ENCODE assay signal across 20 cellular contexts in genomic region chr6:21785162-21785561, GRCh38.
DNase-seq lines count a peak whose midpoint lies in the region; ATAC-seq and TF ChIP-seq lines count a peak whose summit lies in the region.
"Had no signal": no experiment of that assay in that cellular context is flagged by ENCODE, and none has a peak within 500 bp of the region (broad histone marks: within the 10 kb centered on the region; RNA-seq: fewer than 3 reads in every experiment).

No MANE protein-coding gene starts in this region.

- TF ChIP-seq POLR2A in IMR-90 (IDR thresholded peaks at IDR 0.05; ENCODE audit: low read depth, low read length) = no peak

- no peak overlapping the region for H3K56ac ChIP-seq in IMR-90 (ENCODE audit: extremely low read depth, insufficient read depth, low read length)

- no peak overlapping the region for H2BK120ac ChIP-seq in IMR-90 (ENCODE audit: low read depth, low read length)

- H3K27me3 ChIP-seq in left ventricle myocardium inferior (ENCODE audit: low read depth) (no peaks in the 10 kb centered on the region), IMR-90 (ENCODE audit: control insufficient read depth, insufficient read depth, low read length) (no peaks in the 10 kb centered on the region)

- H3K18ac ChIP-seq in IMR-90 (ENCODE audit: low read depth, low read length) = no peak overlapping the region

- no peak for ATAC-seq in Right ventricle myocardium inferior
- ATAC-seq in IMR-90 (ENCODE audit: low read depth) = no peak
- ATAC-seq in stimulated activated memory B cell treated with anti-CD40 and anti-IgM and Interleukin-4, amounts not matched to agents 10 μg/mL and 1 μg/mL and 100 μg/mL, for 72 hours = peak; percentile 31
- ATAC-seq: CD8-positive, alpha-beta T cell; PC-3 had no signal

- DNase-seq in left ventricle myocardium inferior = no peak
- DNase-seq in Right ventricle myocardium inferior (ENCODE audit: missing footprints) = no peak
- DNase-seq in IMR-90 = no peak
- DNase-seq in HUDEP-2 (lab: John Stamatoyannopoulos, UW; ENCODE audit: unreplicated experiment in 76 of 76) = no peak
- no peak for DNase-seq in activated CD4-positive, alpha-beta memory T cell treated with anti-CD3 and anti-CD28 coated beads for 36 hours
- DNase-seq: CD8-positive, alpha-beta T cell; EL; NCI-H1417; NCI-H1930; NCI-H2171 treated with DMSO at 0.1 percent for 48 hours; NCI-H510A; NK-92 treated with Interleukin-12 subunit alpha and Interleukin-12 subunit beta, amount 100 ng/mL, for 24 hours; PC-3; SK-N-SH; T-helper 1 cell had no signal

- H3K4ac ChIP-seq in IMR-90 (ENCODE audit: low read depth, low read length) = no peak overlapping the region

- H2BK20ac ChIP-seq in IMR-90 (ENCODE audit: low read depth, low read length) = no peak overlapping the region

- H2BK15ac ChIP-seq in IMR-90 (ENCODE audit: low read depth, low read length) = no peak overlapping the region

- no peaks in the 10 kb centered on the region for H3K27me3 Mint-ChIP-seq in brain
- no peaks in the 10 kb centered on the region for H3K27me3 Mint-ChIP-seq in stimulated activated memory B cell treated with anti-CD40 and anti-IgM and Interleukin-4, amounts not matched to agents 10 μg/mL and 1 μg/mL and 100 μg/mL, for 72 hours
- H3K27me3 Mint-ChIP-seq in activated CD4-positive, alpha-beta memory T cell treated with anti-CD3 and anti-CD28 coated beads for 36 hours = no peaks in the 10 kb centered on the region
- H3K27me3 Mint-ChIP-seq: B cell had no signal

- no CpG with 5 or more reads among the region's 1 CpG for WGBS in IMR-90 (ENCODE audit: extremely low coverage in 2 of 2, insufficient read length in 1 of 2), 2 experiments

- TF ChIP-seq RAD21 in IMR-90 (IDR thresholded peaks at IDR 0.05; ENCODE audit: low read length) = no peak

- H4K91ac ChIP-seq in IMR-90 (ENCODE audit: insufficient read depth, low read depth, low read length) = no peak overlapping the region

- CTCF ChIA-PET in IMR-90 (lab: Yijun Ruan, JAX) = no interaction called here
- CTCF ChIA-PET in activated CD4-positive, alpha-beta memory T cell treated with anti-CD3 and anti-CD28 coated beads for 36 hours (lab: Charles Lee) = no interaction called here

- H3K36me3 Mint-ChIP-seq in brain = peaks cover 60% of the 10 kb centered on the region
- no peaks in the 10 kb centered on the region for H3K36me3 Mint-ChIP-seq in stimulated activated memory B cell treated with anti-CD40 and anti-IgM and Interleukin-4, amounts not matched to agents 10 μg/mL and 1 μg/mL and 100 μg/mL, for 72 hours
- H3K36me3 Mint-ChIP-seq in activated CD4-positive, alpha-beta memory T cell treated with anti-CD3 and anti-CD28 coated beads for 36 hours = no peaks in the 10 kb centered on the region
- H3K36me3 Mint-ChIP-seq: CD8-positive, alpha-beta T cell had no signal

- in situ Hi-C loops in IMR-90 (cut with MboI; ENCODE audit: low sequenced_read_pairs) = no loop called here

- intact Hi-C loops in left ventricle myocardium inferior (cut with micrococcal nuclease) = no loop called here
- intact Hi-C loops in Right ventricle myocardium inferior (cut with DNase I) = no loop called here
- intact Hi-C loops in IMR-90 (cut with micrococcal nuclease) = no loop called here
- intact Hi-C loops in activated CD4-positive, alpha-beta memory T cell treated with anti-CD3 and anti-CD28 coated beads for 36 hours (cut with micrococcal nuclease) = no loop called here

- no peaks in the 10 kb centered on the region for H3K36me3 ChIP-seq in left ventricle myocardium inferior
- peaks cover 2% of the 10 kb centered on the region for H3K36me3 ChIP-seq in IMR-90 (ENCODE audit: control insufficient read depth, insufficient read depth, low read length)
- H3K36me3 ChIP-seq: HAP-1 had no signal

- TF ChIP-seq CTCF in left ventricle myocardium inferior (IDR thresholded peaks at IDR 0.05; ENCODE audit: borderline replicate concordance) (peak; percentile 6), IMR-90 (conservative IDR thresholded peaks at IDR 0.05; ENCODE audit: low read depth, low read length) (no peak), brain (conservative IDR thresholded peaks at IDR 0.05) (no peak)

- H3K4me3 ChIP-seq in left ventricle myocardium inferior = no peak overlapping the region
- no peak overlapping the region for H3K4me3 ChIP-seq in IMR-90 (ENCODE audit: insufficient read depth, low read depth, low read length)
- H3K4me3 ChIP-seq: HAP-1 had no signal

- H4K20me1 ChIP-seq in IMR-90 (ENCODE audit: insufficient read depth, low read length) = no peaks in the 10 kb centered on the region

- no peak overlapping the region for H3K4me2 ChIP-seq in IMR-90 (ENCODE audit: low read depth, low read length)
- H3K4me2 ChIP-seq: KMS-11, SK-N-SH had no signal

- H2BK5ac ChIP-seq in IMR-90 (ENCODE audit: low read depth, low read length, poor library complexity, severe bottlenecking) = no peak overlapping the region

- H3K9me3 Mint-ChIP-seq in brain = no peaks in the 10 kb centered on the region
- H3K9me3 Mint-ChIP-seq in stimulated activated memory B cell treated with anti-CD40 and anti-IgM and Interleukin-4, amounts not matched to agents 10 μg/mL and 1 μg/mL and 100 μg/mL, for 72 hours = peaks cover 2% of the 10 kb centered on the region
- no peaks in the 10 kb centered on the region for H3K9me3 Mint-ChIP-seq in activated CD4-positive, alpha-beta memory T cell treated with anti-CD3 and anti-CD28 coated beads for 36 hours
- H3K9me3 Mint-ChIP-seq: CD8-positive, alpha-beta T cell had no signal

- no peak overlapping the region for H3K27ac ChIP-seq in left ventricle myocardium inferior (replicated peaks)
- H3K27ac ChIP-seq in IMR-90 (ENCODE audit: insufficient read depth, low read length) = no peak overlapping the region
- H3K27ac ChIP-seq: KMS-11 had no signal

- H3K4me1 ChIP-seq in left ventricle myocardium inferior (no peaks in the 10 kb centered on the region), IMR-90 (ENCODE audit: control insufficient read depth, insufficient read depth, low read length) (peaks cover 2% of the 10 kb centered on the region; the same call in 1 of the 2 replicates)
- H3K4me1 ChIP-seq: HAP-1 had no signal

- BruUV-seq in IMR-90 (replicated peaks; lab: Mats Ljungman, UMichigan) = no TSS peak

- no peak overlapping the region for H2AK9ac ChIP-seq in IMR-90 (replicated peaks; ENCODE audit: low read depth, low read length, poor library complexity)

- H3K4me1 Mint-ChIP-seq in brain = peaks cover 28% of the 10 kb centered on the region
- H3K4me1 Mint-ChIP-seq in stimulated activated memory B cell treated with anti-CD40 and anti-IgM and Interleukin-4, amounts not matched to agents 10 μg/mL and 1 μg/mL and 100 μg/mL, for 72 hours = no peaks in the 10 kb centered on the region
- H3K4me1 Mint-ChIP-seq in activated CD4-positive, alpha-beta memory T cell treated with anti-CD3 and anti-CD28 coated beads for 36 hours (ENCODE audit: low read depth) = no peaks in the 10 kb centered on the region
- H3K4me1 Mint-ChIP-seq: B cell had no signal

- H3K27ac Mint-ChIP-seq in brain = peak overlapping the region in 3 of 5 experiments; percentile 13 to 59 (median 58)
- no peak overlapping the region for H3K27ac Mint-ChIP-seq in stimulated activated memory B cell treated with anti-CD40 and anti-IgM and Interleukin-4, amounts not matched to agents 10 μg/mL and 1 μg/mL and 100 μg/mL, for 72 hours
- H3K27ac Mint-ChIP-seq in activated CD4-positive, alpha-beta memory T cell treated with anti-CD3 and anti-CD28 coated beads for 36 hours = no peak overlapping the region
- H3K27ac Mint-ChIP-seq: B cell; CD8-positive, alpha-beta T cell had no signal

- H3K14ac ChIP-seq in IMR-90 (replicated peaks; ENCODE audit: low read depth, low read length) = peak overlapping the region; percentile 37

- POLR2A ChIA-PET in IMR-90 (lab: Charles Lee; ENCODE audit: unreplicated experiment) = no interaction called here
- POLR2A ChIA-PET in activated CD4-positive, alpha-beta memory T cell treated with anti-CD3 and anti-CD28 coated beads for 36 hours (lab: Charles Lee) = no interaction called here

- no peak overlapping the region for H3K4me3 Mint-ChIP-seq in brain
- no peak overlapping the region for H3K4me3 Mint-ChIP-seq in stimulated activated memory B cell treated with anti-CD40 and anti-IgM and Interleukin-4, amounts not matched to agents 10 μg/mL and 1 μg/mL and 100 μg/mL, for 72 hours
- no peak overlapping the region for H3K4me3 Mint-ChIP-seq in activated CD4-positive, alpha-beta memory T cell treated with anti-CD3 and anti-CD28 coated beads for 36 hours
- H3K4me3 Mint-ChIP-seq: B cell; CD8-positive, alpha-beta T cell had no signal

- H3K79me1 ChIP-seq in IMR-90 (ENCODE audit: low read depth in 1 of 2, low read length in 2 of 2) = no peaks in the 10 kb centered on the region

- dilution Hi-C loops in IMR-90 (cut with HindIII; ENCODE audit: low sequenced_read_pairs, unreplicated experiment) = no loop called here

- H3K9me1 ChIP-seq in IMR-90 (ENCODE audit: insufficient read depth, low read length) = peaks cover 6% of the 10 kb centered on the region

- no peak overlapping the region for H4K5ac ChIP-seq in IMR-90 (ENCODE audit: low read depth, low read length)

- no peak overlapping the region for H3K9ac ChIP-seq in IMR-90 (ENCODE audit: low read depth, low read length)
- H3K9ac ChIP-seq: KMS-11, SK-N-SH had no signal

- H2AK5ac ChIP-seq in IMR-90 (ENCODE audit: low read depth, low read length) = no peak overlapping the region

- H3K9me3 ChIP-seq in left ventricle myocardium inferior (replicated peaks) (no peaks in the 10 kb centered on the region), IMR-90 (ENCODE audit: control insufficient read depth, insufficient read depth, low read length) (no peaks in the 10 kb centered on the region)
- H3K9me3 ChIP-seq: HAP-1, SK-N-SH had no signal

- no peak overlapping the region for H4K8ac ChIP-seq in IMR-90 (ENCODE audit: low read depth in 2 of 2, low read length in 2 of 2)

- H2AFZ ChIP-seq in IMR-90 (replicated peaks; ENCODE audit: low read length, poor library complexity) = no peak overlapping the region

- H3K23ac ChIP-seq in IMR-90 (ENCODE audit: low read depth, low read length) = no peak overlapping the region

TF ChIP-seq in IMR-90, 13 proteins besides CTCF, POLR2A, EP300 and RAD21 (continues in another document):
- TF ChIP-seq NFE2L2 (IDR thresholded peaks at IDR 0.05; ENCODE audit: low read depth, low read length) (no peak), MAFK (IDR thresholded peaks at IDR 0.05; ENCODE audit: low read depth, low read length) (no peak), FOS (IDR thresholded peaks at IDR 0.05; ENCODE audit: low read depth, low read length) (no peak), MAZ (IDR thresholded peaks at IDR 0.05; ENCODE audit: borderline replicate concordance, low read depth, low read length) (no peak), MXI1 (IDR thresholded peaks at IDR 0.05; ENCODE audit: borderline replicate concordance, low read depth, low read length) (no peak), RFX5 (IDR thresholded peaks at IDR 0.05; ENCODE audit: low read depth, low read length) (no peak), CEBPB (IDR thresholded peaks at IDR 0.05; ENCODE audit: low read depth, low read length) (no peak), BHLHE40 (IDR thresholded peaks at IDR 0.05; ENCODE audit: low read depth, low read length) (no peak), SMC3 (IDR thresholded peaks at IDR 0.05; ENCODE audit: low read depth, low read length) (no peak)

Comparison
In these comparisons a context has a peak if more than half of its experiments do, and no peak if none do; other contexts are left out.
1. H3K27ac Mint-ChIP-seq: peak in brain (3 of 5); none in stimulated activated memory B cell treated with anti-CD40 and anti-IgM and Interleukin-4, amounts not matched to agents 10 μg/mL and 1 μg/mL and 100 μg/mL, for 72 hours (single experiment) and activated CD4-positive, alpha-beta memory T cell treated with anti-CD3 and anti-CD28 coated beads for 36 hours (single experiment).